14 cellular contexts compared by ENCODE assay signal in genomic region chr6:221531-222349, GRCh38.
DNase-seq lines count a peak whose midpoint lies in the region; ATAC-seq and TF ChIP-seq lines count a peak whose summit lies in the region.
"Had no signal": no experiment of that assay in that cellular context is flagged by ENCODE, and none has a peak within 500 bp of the region (broad histone marks: within the 10 kb centered on the region; RNA-seq: fewer than 3 reads in every experiment).

No MANE protein-coding gene starts in this region.

- H3K4me1 Mint-ChIP-seq in T-helper 1 cell treated with Interleukin-12 subunit alpha and Interleukin-12 subunit beta and Interleukin-4 antibody, amounts not matched to agents 30 μg/mL and 1 μg/mL, for 36 hours (ENCODE audit: low read depth): peaks cover 77% of the 10 kb centered on the region

- no peak for TF ChIP-seq CTCF in GM12864 (IDR thresholded peaks at IDR 0.05; ENCODE audit: low read depth, low read length, missing control alignments)

- no peak for ATAC-seq in GM21528 (IDR thresholded peaks at IDR 0.05; ENCODE audit: low FRiP score, unreplicated experiment)

- no peaks in the 10 kb centered on the region for H3K27me3 Mint-ChIP-seq in T-helper 1 cell treated with Interleukin-12 subunit alpha and Interleukin-12 subunit beta and Interleukin-4 antibody, amounts not matched to agents 30 μg/mL and 1 μg/mL, for 36 hours (ENCODE audit: low read depth)
- H3K27me3 Mint-ChIP-seq: memory B cell had no signal

- no peak for TF ChIP-seq POLR2A in erythroblast (IDR thresholded peaks at IDR 0.05; ENCODE audit: low read length)

- peak overlapping the region; percentile 32 for H3K27ac ChIP-seq in epithelial cell of prostate
- H3K27ac ChIP-seq: coronary artery, tibial artery had no signal

- DNase-seq in CD1c-positive myeloid dendritic cell (ENCODE audit: extremely low spot score): peak; percentile 31
- no peak for DNase-seq in GM12864 (ENCODE audit: low read depth)
- DNase-seq in epithelial cell of prostate (ENCODE audit: low read depth, low spot score): no peak
- DNase-seq in cerebellar cortex (ENCODE audit: low spot score): no peak
- no peak for DNase-seq in erythroblast (lab: John Stamatoyannopoulos, UW)
- no peak for DNase-seq in COLO829 (ENCODE audit: low spot score)
- DNase-seq: activated CD4-positive, CD25-positive, alpha-beta regulatory T cell treated with anti-CD3 and anti-CD28 coated beads, Interleukin-2, amount 50 U/mL, for 72 hours; Calu3; NCI-H2171 treated with DMSO at 0.1 percent for 48 hours; tibial artery had no signal

- no peaks in the 10 kb centered on the region for H3K9me3 Mint-ChIP-seq in T-helper 1 cell treated with Interleukin-12 subunit alpha and Interleukin-12 subunit beta and Interleukin-4 antibody, amounts not matched to agents 30 μg/mL and 1 μg/mL, for 36 hours

- peak overlapping the region; percentile 67 for H3K4me3 Mint-ChIP-seq in T-helper 1 cell treated with Interleukin-12 subunit alpha and Interleukin-12 subunit beta and Interleukin-4 antibody, amounts not matched to agents 30 μg/mL and 1 μg/mL, for 36 hours
- H3K4me3 Mint-ChIP-seq: memory B cell had no signal

- peaks cover 4% of the 10 kb centered on the region for H3K36me3 Mint-ChIP-seq in T-helper 1 cell treated with Interleukin-12 subunit alpha and Interleukin-12 subunit beta and Interleukin-4 antibody, amounts not matched to agents 30 μg/mL and 1 μg/mL, for 36 hours (ENCODE audit: low read depth)
- H3K36me3 Mint-ChIP-seq: memory B cell had no signal

- peak overlapping the region; percentile 80 for H3K27ac Mint-ChIP-seq in T-helper 1 cell treated with Interleukin-12 subunit alpha and Interleukin-12 subunit beta and Interleukin-4 antibody, amounts not matched to agents 30 μg/mL and 1 μg/mL, for 36 hours

- H3K4me3 ChIP-seq in GM12864 (ENCODE audit: low read depth, low read length): peak overlapping the region; percentile 9; the same call in 1 of the 2 replicates
- H3K4me3 ChIP-seq: coronary artery, tibial artery had no signal
